Comparison of ENCODE assay signal across 16 cellular contexts in genomic region chr15:94843060-94843459, GRCh38.
DNase-seq lines count a peak whose midpoint lies in the region; ATAC-seq, FAIRE-seq and TF ChIP-seq lines count a peak whose summit lies in the region.
"Had no signal": no experiment of that assay in that cellular context is flagged by ENCODE, and none has a peak within 500 bp of the region (broad histone marks: within the 10 kb centered on the region; RNA-seq: fewer than 3 reads in every experiment).

No MANE protein-coding gene starts in this region.

- no peak overlapping the region for H2AFZ ChIP-seq in HepG2 (ENCODE audit: low read length)

- no peaks in the 10 kb centered on the region for H3K36me3 ChIP-seq in HepG2 (replicated peaks in 1 of 2; ENCODE audit: control insufficient read depth in 1 of 2, insufficient read depth in 2 of 2, low read length in 2 of 2)
- H3K36me3 ChIP-seq in right lobe of liver = no peaks in the 10 kb centered on the region
- H3K36me3 ChIP-seq in spleen = no peaks in the 10 kb centered on the region
- H3K36me3 ChIP-seq in body of pancreas (replicated peaks in 1 of 2; ENCODE audit: insufficient read depth in 1 of 2, low read depth in 2 of 2) = no peaks in the 10 kb centered on the region
- H3K36me3 ChIP-seq: HAP-1 had no signal

- CTCF ChIA-PET in HepG2 (lab: Yijun Ruan, JAX; ENCODE audit: low intra/inter-chr PET ratio, low total read pairs) = no interaction called here

- peaks cover 46% of the 10 kb centered on the region for H3K4me1 ChIP-seq in HepG2 (ENCODE audit: insufficient read depth, low read length)
- H3K4me1 ChIP-seq in right lobe of liver = no peaks in the 10 kb centered on the region
- H3K4me1 ChIP-seq in spleen = peaks cover 0 to 24% (median 12%) of the 10 kb centered on the region in 6 donors
- H3K4me1 ChIP-seq in body of pancreas = peaks cover 17% of the 10 kb centered on the region
- H3K4me1 ChIP-seq: A549, HAP-1 had no signal

- no peak overlapping the region for H3K9ac ChIP-seq in HepG2 (ENCODE audit: insufficient read depth, low read depth, low read length)

- ATAC-seq in HepG2 = no peak
- ATAC-seq in right lobe of liver = no peak
- ATAC-seq in GM19463 (IDR thresholded peaks at IDR 0.05; ENCODE audit: unreplicated experiment) = no peak
- ATAC-seq in body of pancreas = no peak
- ATAC-seq: A549, GM12878 had no signal

- peak overlapping the region; percentile 89 for H3K4me2 ChIP-seq in HepG2 (ENCODE audit: low read depth, low read length)
- H3K4me2 ChIP-seq: A549 had no signal

- POLR2A ChIA-PET in HepG2 (lab: Yijun Ruan, JAX) = no interaction called here

- H3K79me2 ChIP-seq in HepG2 (ENCODE audit: insufficient read depth, low read length) = no peaks in the 10 kb centered on the region

- peak overlapping the region; percentile 97 for H3K27ac ChIP-seq in HepG2 (ENCODE audit: extremely low read length, insufficient read depth, low read length)
- H3K27ac ChIP-seq in right lobe of liver = no peak overlapping the region
- peak overlapping the region; percentile 86 to 87 for H3K27ac ChIP-seq in coronary artery
- H3K27ac ChIP-seq in spleen = peak overlapping the region in 7 of 8 donors; percentile 79 to 87 (median 83)
- H3K27ac ChIP-seq in body of pancreas = no peak overlapping the region
- H3K27ac ChIP-seq: 22Rv1, A549 had no signal

- H3K4me3 ChIP-seq in HepG2 (replicated peaks in 1 of 3; ENCODE audit: insufficient read depth in 1 of 3, low read depth in 2 of 3, low read length in 3 of 3) (peak overlapping the region in 2 of 3 experiments; percentile 61 to 63; a peak in 2 of 6 replicates), right lobe of liver (no peak overlapping the region), coronary artery (no peak overlapping the region), spleen (no peak overlapping the region), body of pancreas (no peak overlapping the region)
- H3K4me3 ChIP-seq: A549, GM12878, HAP-1 had no signal

- DNase-seq in HepG2 (ENCODE audit: low spot score) (no peak), right lobe of liver (no peak), coronary artery (ENCODE audit: low spot score) (no peak), spleen (no peak), C1 segment of cervical spinal cord (lab: John Stamatoyannopoulos, UW) (no peak), body of pancreas (no peak), SW 1271 (lab: John Stamatoyannopoulos, UW) (no peak)
- DNase-seq: AML-193; Calu3; CD4-positive, alpha-beta memory T cell; DMS79 treated with DMSO at 0.1 percent for 48 hours had no signal

- FAIRE-seq in HepG2 (lab: Jason Lieb, UNC) = no peak
- FAIRE-seq: A549, GM12878 had no signal

- TF ChIP-seq CTCF in HepG2 (CRISPR knock-in tag; IDR thresholded peaks at IDR 0.05) (no peak), right lobe of liver (IDR thresholded peaks at IDR 0.05) (no peak), coronary artery (IDR thresholded peaks at IDR 0.05) (no peak), spleen (IDR thresholded peaks at IDR 0.05 in 8 of 11, conservative IDR thresholded peaks at IDR 0.05 in 3 of 11) (no peak), body of pancreas (IDR thresholded peaks at IDR 0.05) (no peak)

- TF ChIP-seq RAD21 in HepG2 (CRISPR knock-in tag; IDR thresholded peaks at IDR 0.05) = no peak

- intact Hi-C loops in HepG2 (cut with micrococcal nuclease; ENCODE audit: unreplicated experiment) (loop anchor here (5.0 kb wide), 1 partner anchor 1489 kb away; the partner anchor contains the start of gene NR2F2), right lobe of liver (cut with DNase I) (no loop called here), spleen (cut with DNase I; ENCODE audit: low total_unique reads) (loop anchor here (10.0 kb wide), 1 partner anchor 168 kb away; no protein-coding TSS in a partner anchor), body of pancreas (cut with DNase I) (no loop called here)

- H3K27me3 ChIP-seq in HepG2 (ENCODE audit: control insufficient read depth in 1 of 2, insufficient read depth in 2 of 2, low read length in 2 of 2) (no peaks in the 10 kb centered on the region; a peak in 1 of 5 replicates), right lobe of liver (no peaks in the 10 kb centered on the region), spleen (replicated peaks in 1 of 7) (peaks cover 0 to 40% (median 0%) of the 10 kb centered on the region in 7 donors), body of pancreas (no peaks in the 10 kb centered on the region)

- BruUV-seq in HepG2 (replicated peaks; lab: Mats Ljungman, UMichigan) = no TSS peak

- TF ChIP-seq POLR2A in HepG2 (IDR thresholded peaks at IDR 0.05; ENCODE audit: insufficient read depth in 1 of 2, low read depth in 2 of 2, low read length in 2 of 2) (no peak), right lobe of liver (IDR thresholded peaks at IDR 0.05) (no peak), spleen (IDR thresholded peaks at IDR 0.05) (no peak), body of pancreas (IDR thresholded peaks at IDR 0.05) (no peak)

- no peaks in the 10 kb centered on the region for H4K20me1 ChIP-seq in HepG2 (ENCODE audit: insufficient read depth, low read length)

- in situ Hi-C loops in HepG2 (cut with HindIII; ENCODE audit: extremely low pct_ligation_motif_present, low pct_unique_long_range_greater_than_20kb) = no loop called here

- H3K9me3 ChIP-seq in HepG2 (ENCODE audit: low read length) (peaks cover 26% of the 10 kb centered on the region), right lobe of liver (peaks cover 0 to 7% (median 0%) of the 10 kb centered on the region in 4 donors), spleen (peaks cover 0 to 17% (median 12%) of the 10 kb centered on the region in 8 donors), body of pancreas (peaks cover 0 to 10% (median 0%) of the 10 kb centered on the region in 3 donors)
- H3K9me3 ChIP-seq: HAP-1 had no signal

- TF ChIP-seq EP300 in HepG2 (IDR thresholded peaks at IDR 0.05; ENCODE audit: low read depth in 2 of 2, low read length in 2 of 2) (no peak), HepG2 (CRISPR knock-in tag; IDR thresholded peaks at IDR 0.05; ENCODE audit: borderline replicate concordance) (no peak)

TF ChIP-seq in HepG2, 621 proteins besides CTCF, POLR2A, EP300 and RAD21:
- TF ChIP-seq ZMYM3 (CRISPR knock-in tag; IDR thresholded peaks at IDR 0.05) = peak; percentile 37; the same call in 1 of the 2 replicates
- TF ChIP-seq CHD4 (IDR thresholded peaks at IDR 0.05; ENCODE audit: borderline replicate concordance, low read length) = peak; percentile 66; the same call in 1 of the 2 replicates
- TF ChIP-seq ZNF629 (CRISPR knock-in tag; conservative IDR thresholded peaks at IDR 0.05) = peak; percentile 88
- TF ChIP-seq KDM1A (CRISPR knock-in tag; IDR thresholded peaks at IDR 0.05) = peak; percentile 62; the same call in 1 of the 2 replicates
- no peak for TF ChIP-seq SPEN (CRISPR knock-in tag; IDR thresholded peaks at IDR 0.05; ENCODE audit: low read depth)

Comparison
In these comparisons a context has a peak if more than half of its experiments do, and no peak if none do; other contexts are left out.
1. H3K27ac ChIP-seq: peak in HepG2 (single experiment), coronary artery (2 of 2) and spleen (7 of 8); none in right lobe of liver (0 of 3) and body of pancreas (0 of 4).
2. H3K4me3 ChIP-seq: peak in HepG2 (2 of 3); none in right lobe of liver (0 of 3), coronary artery (single experiment), spleen (0 of 8) and body of pancreas (0 of 2).
3. intact Hi-C loops: an anchor here in HepG2 (5.0 kb wide) and spleen (10.0 kb wide); none called in right lobe of liver and body of pancreas.